ENCODE assay signal across 1 cellular context in the genomic region with DNA sequence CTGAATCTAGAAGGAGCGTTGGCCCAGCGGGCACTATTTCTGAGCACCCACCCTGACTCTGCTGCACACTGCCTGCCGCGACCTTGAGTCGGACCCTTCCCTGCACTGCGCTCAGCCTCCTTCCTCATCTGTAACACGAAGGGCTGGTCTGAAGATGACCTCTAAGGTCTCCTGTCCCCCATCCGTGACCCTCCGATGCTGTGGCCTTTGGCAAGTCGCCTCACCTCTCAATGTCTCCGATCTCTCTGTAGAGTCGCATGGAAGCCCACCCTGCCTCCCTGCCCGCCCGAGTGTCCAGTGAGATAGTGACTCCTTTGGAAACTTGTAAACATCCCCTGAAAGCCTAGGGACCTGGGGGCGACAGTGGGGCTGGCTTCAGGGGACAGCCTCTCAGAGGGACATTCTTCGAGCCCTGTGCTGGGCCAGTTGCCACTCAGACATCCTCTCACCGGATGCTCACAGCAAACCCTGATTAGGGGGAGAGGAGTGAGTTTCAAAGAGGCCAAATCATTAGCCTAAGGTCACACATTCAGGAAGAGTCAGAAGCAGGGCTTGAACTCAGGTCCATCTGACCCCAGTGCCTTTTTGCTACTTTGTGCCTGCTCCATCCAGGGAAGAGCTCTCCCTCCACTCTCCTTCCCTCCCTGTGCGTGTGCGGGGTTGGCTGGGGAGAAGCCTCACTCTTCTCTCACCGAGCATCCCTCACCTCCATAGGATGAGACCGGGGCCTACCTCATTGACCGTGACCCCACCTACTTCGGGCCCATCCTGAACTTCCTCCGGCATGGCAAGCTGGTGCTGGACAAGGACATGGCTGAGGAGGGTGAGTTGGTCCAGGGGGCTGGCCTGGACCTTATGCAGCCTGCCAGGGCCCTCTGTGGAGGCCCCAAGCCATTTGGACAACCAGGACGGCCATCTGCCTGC.
TF ChIP-seq lines count a peak whose summit lies in the region.

No MANE protein-coding gene starts in this region.

TF ChIP-seq in WTC11, 78 proteins besides CTCF, POLR2A, EP300 and RAD21 (continued from another document):
- TF ChIP-seq, protein P1, sequence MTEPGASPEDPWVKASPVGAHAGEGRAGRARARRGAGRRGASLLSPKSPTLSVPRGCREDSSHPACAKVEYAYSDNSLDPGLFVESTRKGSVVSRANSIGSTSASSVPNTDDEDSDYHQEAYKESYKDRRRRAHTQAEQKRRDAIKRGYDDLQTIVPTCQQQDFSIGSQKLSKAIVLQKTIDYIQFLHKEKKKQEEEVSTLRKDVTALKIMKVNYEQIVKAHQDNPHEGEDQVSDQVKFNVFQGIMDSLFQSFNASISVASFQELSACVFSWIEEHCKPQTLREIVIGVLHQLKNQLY (CRISPR knock-in tag; IDR thresholded peaks at IDR 0.05): no peak
- TF ChIP-seq ETV6 (CRISPR knock-in tag; IDR thresholded peaks at IDR 0.05) (no peak), FOXP1 (CRISPR knock-in tag; IDR thresholded peaks at IDR 0.05; ENCODE audit: borderline replicate concordance) (no peak), TEAD4 (CRISPR knock-in tag; IDR thresholded peaks at IDR 0.05) (no peak)
- TF ChIP-seq, protein P2, sequence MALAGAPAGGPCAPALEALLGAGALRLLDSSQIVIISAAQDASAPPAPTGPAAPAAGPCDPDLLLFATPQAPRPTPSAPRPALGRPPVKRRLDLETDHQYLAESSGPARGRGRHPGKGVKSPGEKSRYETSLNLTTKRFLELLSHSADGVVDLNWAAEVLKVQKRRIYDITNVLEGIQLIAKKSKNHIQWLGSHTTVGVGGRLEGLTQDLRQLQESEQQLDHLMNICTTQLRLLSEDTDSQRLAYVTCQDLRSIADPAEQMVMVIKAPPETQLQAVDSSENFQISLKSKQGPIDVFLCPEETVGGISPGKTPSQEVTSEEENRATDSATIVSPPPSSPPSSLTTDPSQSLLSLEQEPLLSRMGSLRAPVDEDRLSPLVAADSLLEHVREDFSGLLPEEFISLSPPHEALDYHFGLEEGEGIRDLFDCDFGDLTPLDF (CRISPR knock-in tag; IDR thresholded peaks at IDR 0.05): no peak
- TF ChIP-seq, protein P3, sequence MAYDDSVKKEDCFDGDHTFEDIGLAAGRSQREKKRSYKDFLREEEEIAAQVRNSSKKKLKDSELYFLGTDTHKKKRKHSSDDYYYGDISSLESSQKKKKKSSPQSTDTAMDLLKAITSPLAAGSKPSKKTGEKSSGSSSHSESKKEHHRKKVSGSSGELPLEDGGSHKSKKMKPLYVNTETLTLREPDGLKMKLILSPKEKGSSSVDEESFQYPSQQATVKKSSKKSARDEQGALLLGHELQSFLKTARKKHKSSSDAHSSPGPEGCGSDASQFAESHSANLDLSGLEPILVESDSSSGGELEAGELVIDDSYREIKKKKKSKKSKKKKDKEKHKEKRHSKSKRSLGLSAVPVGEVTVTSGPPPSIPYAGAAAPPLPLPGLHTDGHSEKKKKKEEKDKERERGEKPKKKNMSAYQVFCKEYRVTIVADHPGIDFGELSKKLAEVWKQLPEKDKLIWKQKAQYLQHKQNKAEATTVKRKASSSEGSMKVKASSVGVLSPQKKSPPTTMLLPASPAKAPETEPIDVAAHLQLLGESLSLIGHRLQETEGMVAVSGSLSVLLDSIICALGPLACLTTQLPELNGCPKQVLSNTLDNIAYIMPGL (CRISPR knock-in tag; IDR thresholded peaks at IDR 0.05): no peak
- TF ChIP-seq, protein P4, sequence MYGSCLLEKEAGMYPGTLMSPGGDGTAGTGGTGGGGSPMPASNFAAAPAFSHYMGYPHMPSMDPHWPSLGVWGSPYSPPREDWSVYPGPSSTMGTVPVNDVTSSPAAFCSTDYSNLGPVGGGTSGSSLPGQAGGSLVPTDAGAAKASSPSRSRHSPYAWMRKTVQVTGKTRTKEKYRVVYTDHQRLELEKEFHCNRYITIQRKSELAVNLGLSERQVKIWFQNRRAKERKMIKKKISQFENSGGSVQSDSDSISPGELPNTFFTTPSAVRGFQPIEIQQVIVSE (CRISPR knock-in tag; IDR thresholded peaks at IDR 0.05; ENCODE audit: borderline replicate concordance): no peak
TF ChIP-seq in WTC11: peak in this region for 0.
